ENCODE assay signal across 1 cellular context in genomic region chr2:25165992-25166618, GRCh38.
A peak's percentile ranks its signal among the peaks of the same experiment; 100 is the strongest.
TF ChIP-seq lines count a peak whose summit lies in the region.

No MANE protein-coding gene starts in this region.

TF ChIP-seq in HepG2, 621 proteins besides CTCF, POLR2A, EP300 and RAD21 (continued from another document and continues in another):
- TF ChIP-seq, protein P1, sequence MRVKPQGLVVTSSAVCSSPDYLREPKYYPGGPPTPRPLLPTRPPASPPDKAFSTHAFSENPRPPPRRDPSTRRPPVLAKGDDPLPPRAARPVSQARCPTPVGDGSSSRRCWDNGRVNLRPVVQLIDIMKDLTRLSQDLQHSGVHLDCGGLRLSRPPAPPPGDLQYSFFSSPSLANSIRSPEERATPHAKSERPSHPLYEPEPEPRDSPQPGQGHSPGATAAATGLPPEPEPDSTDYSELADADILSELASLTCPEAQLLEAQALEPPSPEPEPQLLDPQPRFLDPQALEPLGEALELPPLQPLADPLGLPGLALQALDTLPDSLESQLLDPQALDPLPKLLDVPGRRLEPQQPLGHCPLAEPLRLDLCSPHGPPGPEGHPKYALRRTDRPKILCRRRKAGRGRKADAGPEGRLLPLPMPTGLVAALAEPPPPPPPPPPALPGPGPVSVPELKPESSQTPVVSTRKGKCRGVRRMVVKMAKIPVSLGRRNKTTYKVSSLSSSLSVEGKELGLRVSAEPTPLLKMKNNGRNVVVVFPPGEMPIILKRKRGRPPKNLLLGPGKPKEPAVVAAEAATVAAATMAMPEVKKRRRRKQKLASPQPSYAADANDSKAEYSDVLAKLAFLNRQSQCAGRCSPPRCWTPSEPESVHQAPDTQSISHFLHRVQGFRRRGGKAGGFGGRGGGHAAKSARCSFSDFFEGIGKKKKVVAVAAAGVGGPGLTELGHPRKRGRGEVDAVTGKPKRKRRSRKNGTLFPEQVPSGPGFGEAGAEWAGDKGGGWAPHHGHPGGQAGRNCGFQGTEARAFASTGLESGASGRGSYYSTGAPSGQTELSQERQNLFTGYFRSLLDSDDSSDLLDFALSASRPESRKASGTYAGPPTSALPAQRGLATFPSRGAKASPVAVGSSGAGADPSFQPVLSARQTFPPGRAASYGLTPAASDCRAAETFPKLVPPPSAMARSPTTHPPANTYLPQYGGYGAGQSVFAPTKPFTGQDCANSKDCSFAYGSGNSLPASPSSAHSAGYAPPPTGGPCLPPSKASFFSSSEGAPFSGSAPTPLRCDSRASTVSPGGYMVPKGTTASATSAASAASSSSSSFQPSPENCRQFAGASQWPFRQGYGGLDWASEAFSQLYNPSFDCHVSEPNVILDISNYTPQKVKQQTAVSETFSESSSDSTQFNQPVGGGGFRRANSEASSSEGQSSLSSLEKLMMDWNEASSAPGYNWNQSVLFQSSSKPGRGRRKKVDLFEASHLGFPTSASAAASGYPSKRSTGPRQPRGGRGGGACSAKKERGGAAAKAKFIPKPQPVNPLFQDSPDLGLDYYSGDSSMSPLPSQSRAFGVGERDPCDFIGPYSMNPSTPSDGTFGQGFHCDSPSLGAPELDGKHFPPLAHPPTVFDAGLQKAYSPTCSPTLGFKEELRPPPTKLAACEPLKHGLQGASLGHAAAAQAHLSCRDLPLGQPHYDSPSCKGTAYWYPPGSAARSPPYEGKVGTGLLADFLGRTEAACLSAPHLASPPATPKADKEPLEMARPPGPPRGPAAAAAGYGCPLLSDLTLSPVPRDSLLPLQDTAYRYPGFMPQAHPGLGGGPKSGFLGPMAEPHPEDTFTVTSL (CRISPR knock-in tag; IDR thresholded peaks at IDR 0.05; ENCODE audit: borderline replicate concordance) = no peak
- TF ChIP-seq KLF6 (CRISPR knock-in tag; IDR thresholded peaks at IDR 0.05) (no peak), SMC3 (IDR thresholded peaks at IDR 0.05; ENCODE audit: low read length) (peak; percentile 31; the same call in 1 of the 2 replicates), TCF7L2 (IDR thresholded peaks at IDR 0.05; ENCODE audit: low read depth, low read length) (no peak), TERF1 (CRISPR knock-in tag; IDR thresholded peaks at IDR 0.05) (no peak), XRCC5 (optimal IDR thresholded peaks at IDR 0.05; ENCODE audit: low read length) (peak; percentile 51), ONECUT2 (CRISPR knock-in tag; IDR thresholded peaks at IDR 0.05) (no peak), ZNF547 (CRISPR knock-in tag; IDR thresholded peaks at IDR 0.05) (no peak), FOXO1 (CRISPR knock-in tag; IDR thresholded peaks at IDR 0.05) (no peak), FOSL2 (CRISPR knock-in tag; IDR thresholded peaks at IDR 0.05) (peak; percentile 23; the same call in 1 of the 2 replicates), ZNF704 (CRISPR knock-in tag; IDR thresholded peaks at IDR 0.05; ENCODE audit: borderline replicate concordance) (no peak), DRAP1 (CRISPR knock-in tag; IDR thresholded peaks at IDR 0.05) (no peak), GLI4 (CRISPR knock-in tag; IDR thresholded peaks at IDR 0.05; ENCODE audit: borderline replicate concordance) (no peak), HOMEZ (CRISPR knock-in tag; IDR thresholded peaks at IDR 0.05; ENCODE audit: low read depth) (no peak), ZNF292 (CRISPR knock-in tag; IDR thresholded peaks at IDR 0.05; ENCODE audit: borderline replicate concordance, low read depth) (no peak), ZNF670 (CRISPR knock-in tag; IDR thresholded peaks at IDR 0.05; ENCODE audit: borderline replicate concordance) (0 out of 2 replicates have a peak, but pooled peaks have one; percentile 24), SYNCRIP (IDR thresholded peaks at IDR 0.05; ENCODE audit: insufficient read depth, low read depth, low read length) (no peak), HCFC1 (IDR thresholded peaks at IDR 0.05; ENCODE audit: low read depth, low read length) (no peak), FOXK2 (IDR thresholded peaks at IDR 0.05) (no peak), ZNF101 (CRISPR knock-in tag; IDR thresholded peaks at IDR 0.05; ENCODE audit: borderline replicate concordance, low read depth) (no peak), BORCS8-MEF2B (CRISPR knock-in tag; IDR thresholded peaks at IDR 0.05) (no peak), SIX1 (CRISPR knock-in tag; IDR thresholded peaks at IDR 0.05; ENCODE audit: borderline replicate concordance) (no peak), CCAR2 (optimal IDR thresholded peaks at IDR 0.05; ENCODE audit: low read depth, low read length) (no peak), YEATS2 (CRISPR knock-in tag; IDR thresholded peaks at IDR 0.05; ENCODE audit: borderline replicate concordance) (no peak), ERF (CRISPR knock-in tag; IDR thresholded peaks at IDR 0.05) (0 out of 2 replicates have a peak, but pooled peaks have one; percentile 34)
- TF ChIP-seq, protein P2, sequence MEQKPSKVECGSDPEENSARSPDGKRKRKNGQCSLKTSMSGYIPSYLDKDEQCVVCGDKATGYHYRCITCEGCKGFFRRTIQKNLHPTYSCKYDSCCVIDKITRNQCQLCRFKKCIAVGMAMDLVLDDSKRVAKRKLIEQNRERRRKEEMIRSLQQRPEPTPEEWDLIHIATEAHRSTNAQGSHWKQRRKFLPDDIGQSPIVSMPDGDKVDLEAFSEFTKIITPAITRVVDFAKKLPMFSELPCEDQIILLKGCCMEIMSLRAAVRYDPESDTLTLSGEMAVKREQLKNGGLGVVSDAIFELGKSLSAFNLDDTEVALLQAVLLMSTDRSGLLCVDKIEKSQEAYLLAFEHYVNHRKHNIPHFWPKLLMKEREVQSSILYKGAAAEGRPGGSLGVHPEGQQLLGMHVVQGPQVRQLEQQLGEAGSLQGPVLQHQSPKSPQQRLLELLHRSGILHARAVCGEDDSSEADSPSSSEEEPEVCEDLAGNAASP (CRISPR knock-in tag; IDR thresholded peaks at IDR 0.05; ENCODE audit: borderline replicate concordance) = no peak
- TF ChIP-seq, protein P3, sequence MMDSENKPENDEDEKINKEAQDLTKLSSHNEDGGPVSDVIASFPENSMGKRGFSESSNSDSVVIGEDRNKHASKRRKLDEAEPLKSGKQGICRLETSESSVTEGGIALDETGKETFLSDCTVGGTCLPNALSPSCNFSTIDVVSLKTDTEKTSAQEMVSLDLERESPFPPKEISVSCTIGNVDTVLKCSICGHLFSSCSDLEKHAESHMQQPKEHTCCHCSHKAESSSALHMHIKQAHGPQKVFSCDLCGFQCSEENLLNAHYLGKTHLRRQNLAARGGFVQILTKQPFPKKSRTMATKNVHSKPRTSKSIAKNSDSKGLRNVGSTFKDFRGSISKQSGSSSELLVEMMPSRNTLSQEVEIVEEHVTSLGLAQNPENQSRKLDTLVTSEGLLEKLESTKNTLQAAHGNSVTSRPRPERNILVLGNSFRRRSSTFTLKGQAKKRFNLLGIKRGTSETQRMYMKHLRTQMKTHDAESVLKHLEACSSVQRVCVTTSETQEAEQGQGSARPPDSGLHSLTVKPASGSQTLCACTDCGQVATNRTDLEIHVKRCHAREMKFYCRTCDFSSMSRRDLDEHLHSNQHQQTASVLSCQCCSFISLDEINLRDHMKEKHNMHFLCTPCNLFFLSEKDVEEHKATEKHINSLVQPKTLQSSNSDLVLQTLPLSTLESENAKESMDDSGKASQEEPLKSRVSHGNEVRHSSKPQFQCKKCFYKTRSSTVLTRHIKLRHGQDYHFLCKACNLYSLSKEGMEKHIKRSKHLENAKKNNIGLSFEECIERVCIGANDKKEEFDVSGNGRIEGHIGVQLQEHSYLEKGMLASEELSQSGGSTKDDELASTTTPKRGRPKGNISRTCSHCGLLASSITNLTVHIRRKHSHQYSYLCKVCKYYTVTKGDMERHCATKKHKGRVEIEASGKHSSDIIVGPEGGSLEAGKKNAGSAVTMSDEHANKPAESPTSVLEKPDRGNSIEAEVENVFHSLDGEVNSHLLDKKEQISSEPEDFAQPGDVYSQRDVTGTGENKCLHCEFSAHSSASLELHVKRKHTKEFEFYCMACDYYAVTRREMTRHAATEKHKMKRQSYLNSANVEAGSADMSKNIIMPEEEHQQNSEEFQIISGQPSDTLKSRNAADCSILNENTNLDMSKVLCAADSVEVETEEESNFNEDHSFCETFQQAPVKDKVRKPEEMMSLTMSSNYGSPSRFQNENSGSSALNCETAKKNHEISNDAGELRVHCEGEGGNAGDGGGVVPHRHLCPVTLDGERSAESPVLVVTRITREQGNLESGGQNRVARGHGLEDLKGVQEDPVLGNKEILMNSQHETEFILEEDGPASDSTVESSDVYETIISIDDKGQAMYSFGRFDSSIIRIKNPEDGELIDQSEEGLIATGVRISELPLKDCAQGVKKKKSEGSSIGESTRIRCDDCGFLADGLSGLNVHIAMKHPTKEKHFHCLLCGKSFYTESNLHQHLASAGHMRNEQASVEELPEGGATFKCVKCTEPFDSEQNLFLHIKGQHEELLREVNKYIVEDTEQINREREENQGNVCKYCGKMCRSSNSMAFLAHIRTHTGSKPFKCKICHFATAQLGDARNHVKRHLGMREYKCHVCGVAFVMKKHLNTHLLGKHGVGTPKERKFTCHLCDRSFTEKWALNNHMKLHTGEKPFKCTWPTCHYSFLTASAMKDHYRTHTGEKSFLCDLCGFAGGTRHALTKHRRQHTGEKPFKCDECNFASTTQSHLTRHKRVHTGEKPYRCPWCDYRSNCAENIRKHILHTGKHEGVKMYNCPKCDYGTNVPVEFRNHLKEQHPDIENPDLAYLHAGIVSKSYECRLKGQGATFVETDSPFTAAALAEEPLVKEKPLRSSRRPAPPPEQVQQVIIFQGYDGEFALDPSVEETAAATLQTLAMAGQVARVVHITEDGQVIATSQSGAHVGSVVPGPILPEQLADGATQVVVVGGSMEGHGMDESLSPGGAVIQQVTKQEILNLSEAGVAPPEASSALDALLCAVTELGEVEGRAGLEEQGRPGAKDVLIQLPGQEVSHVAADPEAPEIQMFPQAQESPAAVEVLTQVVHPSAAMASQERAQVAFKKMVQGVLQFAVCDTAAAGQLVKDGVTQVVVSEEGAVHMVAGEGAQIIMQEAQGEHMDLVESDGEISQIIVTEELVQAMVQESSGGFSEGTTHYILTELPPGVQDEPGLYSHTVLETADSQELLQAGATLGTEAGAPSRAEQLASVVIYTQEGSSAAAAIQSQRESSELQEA (CRISPR knock-in tag; IDR thresholded peaks at IDR 0.05; ENCODE audit: not compliant biosample characterization) = no peak
- TF ChIP-seq, protein P4, sequence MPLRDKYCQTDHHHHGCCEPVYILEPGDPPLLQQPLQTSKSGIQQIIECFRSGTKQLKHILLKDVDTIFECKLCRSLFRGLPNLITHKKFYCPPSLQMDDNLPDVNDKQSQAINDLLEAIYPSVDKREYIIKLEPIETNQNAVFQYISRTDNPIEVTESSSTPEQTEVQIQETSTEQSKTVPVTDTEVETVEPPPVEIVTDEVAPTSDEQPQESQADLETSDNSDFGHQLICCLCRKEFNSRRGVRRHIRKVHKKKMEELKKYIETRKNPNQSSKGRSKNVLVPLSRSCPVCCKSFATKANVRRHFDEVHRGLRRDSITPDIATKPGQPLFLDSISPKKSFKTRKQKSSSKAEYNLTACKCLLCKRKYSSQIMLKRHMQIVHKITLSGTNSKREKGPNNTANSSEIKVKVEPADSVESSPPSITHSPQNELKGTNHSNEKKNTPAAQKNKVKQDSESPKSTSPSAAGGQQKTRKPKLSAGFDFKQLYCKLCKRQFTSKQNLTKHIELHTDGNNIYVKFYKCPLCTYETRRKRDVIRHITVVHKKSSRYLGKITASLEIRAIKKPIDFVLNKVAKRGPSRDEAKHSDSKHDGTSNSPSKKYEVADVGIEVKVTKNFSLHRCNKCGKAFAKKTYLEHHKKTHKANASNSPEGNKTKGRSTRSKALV (CRISPR knock-in tag; IDR thresholded peaks at IDR 0.05) = peak; percentile 72; the same call in 1 of the 2 replicates
- TF ChIP-seq, protein P5, sequence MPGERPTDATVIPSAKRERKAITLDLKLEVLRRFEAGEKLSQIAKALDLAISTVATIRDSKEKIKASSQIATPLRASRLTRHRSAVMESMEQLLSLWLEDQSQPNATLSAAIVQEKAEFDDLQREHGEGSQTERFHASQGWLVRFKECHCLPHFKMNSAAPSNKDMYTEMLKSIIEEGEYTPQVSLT (CRISPR knock-in tag; IDR thresholded peaks at IDR 0.05; ENCODE audit: borderline replicate concordance, low read depth) = no peak
- TF ChIP-seq, protein P6, sequence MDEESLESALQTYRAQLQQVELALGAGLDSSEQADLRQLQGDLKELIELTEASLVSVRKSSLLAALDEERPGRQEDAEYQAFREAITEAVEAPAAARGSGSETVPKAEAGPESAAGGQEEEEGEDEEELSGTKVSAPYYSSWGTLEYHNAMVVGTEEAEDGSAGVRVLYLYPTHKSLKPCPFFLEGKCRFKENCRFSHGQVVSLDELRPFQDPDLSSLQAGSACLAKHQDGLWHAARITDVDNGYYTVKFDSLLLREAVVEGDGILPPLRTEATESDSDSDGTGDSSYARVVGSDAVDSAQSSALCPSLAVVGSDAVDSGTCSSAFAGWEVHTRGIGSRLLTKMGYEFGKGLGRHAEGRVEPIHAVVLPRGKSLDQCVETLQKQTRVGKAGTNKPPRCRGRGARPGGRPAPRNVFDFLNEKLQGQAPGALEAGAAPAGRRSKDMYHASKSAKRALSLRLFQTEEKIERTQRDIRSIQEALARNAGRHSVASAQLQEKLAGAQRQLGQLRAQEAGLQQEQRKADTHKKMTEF (CRISPR knock-in tag; IDR thresholded peaks at IDR 0.05) = no peak
